Comparison of ENCODE assay signal across 27 cellular contexts in the genomic region with DNA sequence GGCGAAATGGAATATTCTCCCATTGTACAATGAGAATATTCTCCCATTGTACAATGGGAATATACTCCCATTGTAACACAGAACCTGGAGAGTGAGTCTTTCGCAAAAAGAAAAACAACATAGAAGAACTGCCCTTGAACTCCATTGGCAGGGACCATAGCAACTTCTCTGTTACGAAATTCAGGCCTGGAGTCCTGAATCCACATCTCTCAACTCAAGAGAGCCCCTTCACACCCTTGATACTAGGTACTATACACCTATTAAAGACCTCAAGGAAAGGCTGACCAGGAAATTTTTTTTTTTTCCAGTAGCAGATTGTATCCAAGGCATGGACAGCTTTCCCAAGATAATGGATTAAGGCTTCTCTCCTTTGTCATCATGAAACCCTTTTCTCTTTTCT.
"Had no signal": no experiment of that assay in that cellular context is flagged by ENCODE, and none has a peak within 500 bp of the region (broad histone marks: within the 10 kb centered on the region; RNA-seq: fewer than 3 reads in every experiment).

No MANE protein-coding gene starts in this region.

- H3K36me3 ChIP-seq: ascending aorta, breast epithelium, cardiac muscle cell, colonic mucosa, heart left ventricle had no signal

- H3K27me3 ChIP-seq: ascending aorta, breast epithelium, cardiac muscle cell, colonic mucosa, heart left ventricle had no signal

- DNase-seq: activated CD4-positive, alpha-beta memory T cell treated with anti-CD3 and anti-CD28 coated beads for 36 hours; activated CD4-positive, alpha-beta T cell treated with anti-CD3 and anti-CD28 coated beads for 36 hours; activated CD4-positive, alpha-beta T cell treated with anti-CD3 and anti-CD28 coated beads, Interleukin-2, amount 10 ng/mL, durations not matched to agents 24 days and 14 days; activated CD4-positive, CD25-positive, alpha-beta regulatory T cell; activated CD4-positive, CD25-positive, alpha-beta regulatory T cell treated with anti-CD3 and anti-CD28 coated beads, Interleukin-2, amount 50 U/mL, for 72 hours; activated CD8-positive, alpha-beta memory T cell treated with anti-CD3 and anti-CD28 coated beads, Interleukin-2, amount 50 U/mL, for 48 hours; activated gamma-delta T cell; activated naive CD4-positive, alpha-beta T cell; activated naive CD4-positive, alpha-beta T cell treated with anti-CD3 and anti-CD28 coated beads, Interleukin-2, amount 10 ng/mL, durations not matched to agents 7 days and 5 days; activated naive CD8-positive, alpha-beta T cell treated with anti-CD3 and anti-CD28 coated beads, Interleukin-2, amount 10 ng/mL, durations not matched to agents 7 days and 5 days; activated T-cell treated with anti-CD3 and anti-CD28 coated beads for 4 hours; activated T-cell treated with anti-CD3 and anti-CD28 coated beads, Interleukin-2, amount 50 U/mL, for 24 hours; activated T-cell treated with anti-CD3 and anti-CD28 coated beads, Interleukin-2, amount 50 U/mL, for 72 hours; central memory CD4-positive, alpha-beta T cell; cerebellar nuclear complex; colonic mucosa; effector memory CD4-positive, alpha-beta T cell; endodermal cell; foreskin fibroblast; heart left ventricle; T-cell; T-helper 9 cell had no signal

- H3K4me3 ChIP-seq: ascending aorta, breast epithelium, cardiac muscle cell, colonic mucosa, heart left ventricle had no signal

- H3K9me3 ChIP-seq: ascending aorta, breast epithelium, colonic mucosa had no signal

- H3K4me1 ChIP-seq: ascending aorta, breast epithelium, colonic mucosa, heart left ventricle had no signal

- H3K27ac ChIP-seq: ascending aorta, breast epithelium, cardiac muscle cell, colonic mucosa, heart left ventricle had no signal

- ATAC-seq: activated CD4-positive, alpha-beta T cell treated with anti-CD3 and anti-CD28 coated beads for 36 hours; activated naive CD4-positive, alpha-beta T cell treated with anti-CD3 and anti-CD28 coated beads, Interleukin-2, amount 50 U/mL, for 72 hours; activated T-cell treated with anti-CD3 and anti-CD28 coated beads, Interleukin-2, amount 50 U/mL, for 72 hours; esophagus mucosa; heart left ventricle; T-cell had no signal
